Comparison of ENCODE assay signal across 11 cellular contexts in the genomic region with DNA sequence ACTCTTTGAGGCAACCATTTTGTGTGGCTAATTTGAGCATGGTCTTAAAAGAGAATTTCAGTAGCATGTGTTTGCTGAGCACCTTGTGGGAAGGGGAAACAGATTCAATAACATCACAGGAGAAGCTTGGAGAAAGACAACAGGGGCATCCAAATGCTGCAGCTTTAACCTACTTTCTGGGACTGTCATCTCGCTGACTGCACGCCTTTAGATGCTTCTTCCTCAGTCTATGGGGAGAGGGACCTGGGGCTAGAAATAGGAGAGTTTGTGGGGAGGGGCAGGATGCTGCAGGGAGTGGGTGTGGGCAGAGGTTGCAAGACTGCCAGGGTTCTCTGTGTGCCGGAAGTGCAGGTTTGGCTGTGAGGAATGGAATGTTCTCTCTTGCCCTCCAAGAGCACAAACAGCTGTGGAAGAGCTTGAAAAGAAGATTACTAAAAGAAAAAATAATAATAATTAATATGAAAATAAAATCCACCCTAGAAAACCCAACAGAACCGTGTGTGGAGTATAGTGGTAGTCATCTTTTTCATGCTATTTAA.
DNase-seq lines count a peak whose midpoint lies in the region; ATAC-seq and TF ChIP-seq lines count a peak whose summit lies in the region.
"Had no signal": no experiment of that assay in that cellular context is flagged by ENCODE, and none has a peak within 500 bp of the region (broad histone marks: within the 10 kb centered on the region; RNA-seq: fewer than 3 reads in every experiment).

No MANE protein-coding gene starts in this region.

- no peak overlapping the region for H2BK120ac ChIP-seq in mesenchymal stem cell (ENCODE audit: low read depth, low read length)

- no peaks in the 10 kb centered on the region for H3K9me3 ChIP-seq in PC-3 (ENCODE audit: low read length)
- H3K9me3 ChIP-seq in esophagus (ENCODE audit: control insufficient read depth in 2 of 2, insufficient read depth in 1 of 2, low read depth in 1 of 2, low read length in 1 of 2): no peaks in the 10 kb centered on the region
- H3K9me3 ChIP-seq in mesenchymal stem cell (ENCODE audit: control insufficient read depth, low read length): no peaks in the 10 kb centered on the region
- H3K9me3 ChIP-seq in thyroid gland: no peaks in the 10 kb centered on the region
- H3K9me3 ChIP-seq: adrenal gland had no signal

- H2BK5ac ChIP-seq in mesenchymal stem cell (ENCODE audit: low read depth, low read length, poor library complexity, severe bottlenecking): no peak overlapping the region

- H3K79me2 ChIP-seq in PC-3 (ENCODE audit: low read length): peaks cover 85% of the 10 kb centered on the region

- no peak overlapping the region for H2AK5ac ChIP-seq in mesenchymal stem cell (ENCODE audit: low read length, severe bottlenecking)

- TF ChIP-seq CTCF in PC-3 (conservative IDR thresholded peaks at IDR 0.05; ENCODE audit: low read depth, low read length) (no peak), thyroid gland (IDR thresholded peaks at IDR 0.05) (no peak), CD14-positive monocyte (IDR thresholded peaks at IDR 0.05) (no peak)

- POLR2A ChIA-PET in PC-3 (lab: Charles Lee; ENCODE audit: unreplicated experiment): no interaction called here

- H3K4ac ChIP-seq in mesenchymal stem cell (ENCODE audit: low read depth in 1 of 2, low read length in 2 of 2): no peak overlapping the region

- WGBS in esophagus, 2 donors: 17 to 35% methylated on average over 4 of the region's 4 CpGs
- WGBS in mesenchymal stem cell: 51% methylated on average over 3 of the region's 4 CpGs
- 49 to 57% methylated on average over 4 of the region's 4 CpGs for WGBS in thyroid gland, 2 donors

- peaks cover 57% of the 10 kb centered on the region for H3K4me1 Mint-ChIP-seq in CD14-positive monocyte

- H3K4me1 ChIP-seq in PC-3 (ENCODE audit: insufficient read depth, low read length): peaks cover 6% of the 10 kb centered on the region; the same call in 1 of the 2 replicates
- peaks cover 3 to 8% of the 10 kb centered on the region in 2 donors for H3K4me1 ChIP-seq in esophagus (ENCODE audit: control insufficient read depth in 2 of 2, insufficient read depth in 2 of 2, low read length in 1 of 2)
- peaks cover 17% of the 10 kb centered on the region for H3K4me1 ChIP-seq in mesenchymal stem cell (ENCODE audit: control insufficient read depth, insufficient read depth, low read depth, low read length)
- H3K4me1 ChIP-seq in thyroid gland: peaks cover 49 to 75% of the 10 kb centered on the region in 2 donors

- H3K36me3 Mint-ChIP-seq in CD14-positive monocyte: peaks cover 13 to 33% of the 10 kb centered on the region in 2 donors

- H4K91ac ChIP-seq in mesenchymal stem cell (ENCODE audit: low read length): no peak overlapping the region

- H3K4me2 ChIP-seq in PC-3 (ENCODE audit: low read length): no peak overlapping the region
- no peak overlapping the region for H3K4me2 ChIP-seq in mesenchymal stem cell (ENCODE audit: low read length, poor library complexity, severe bottlenecking)

- no peak overlapping the region for H3K23ac ChIP-seq in mesenchymal stem cell (ENCODE audit: low read length in 2 of 2)

- no peak overlapping the region for H3K18ac ChIP-seq in mesenchymal stem cell (ENCODE audit: low read depth in 1 of 2, low read length in 2 of 2)

- no peak overlapping the region for H2BK15ac ChIP-seq in mesenchymal stem cell (ENCODE audit: low read depth, poor library complexity, severe bottlenecking)

- H3K36me3 ChIP-seq in PC-3 (ENCODE audit: low read depth, low read length): peaks cover 2% of the 10 kb centered on the region; the same call in 1 of the 2 replicates
- H3K36me3 ChIP-seq in esophagus (ENCODE audit: control insufficient read depth in 2 of 2, insufficient read depth in 2 of 2, low read length in 1 of 2): no peaks in the 10 kb centered on the region
- no peaks in the 10 kb centered on the region for H3K36me3 ChIP-seq in mesenchymal stem cell (ENCODE audit: control insufficient read depth in 1 of 2, insufficient read depth in 2 of 2, low read depth in 1 of 2, low read length in 2 of 2)
- no peaks in the 10 kb centered on the region for H3K36me3 ChIP-seq in thyroid gland
- H3K36me3 ChIP-seq: adrenal gland had no signal

- intact Hi-C loops in PC-3 (cut with micrococcal nuclease): no loop called here
- intact Hi-C loops in thyroid gland (cut with DNase I): no loop called here
- intact Hi-C loops in CD14-positive monocyte (cut with micrococcal nuclease): loop anchor here in 1 of 2 donors (10.0 kb wide), 1 partner anchor 131 kb away; no protein-coding TSS in a partner anchor

- ATAC-seq in PC-3 (no peak; the same call in 1 of the 2 replicates), GM21423 (IDR thresholded peaks at IDR 0.05; ENCODE audit: unreplicated experiment) (no peak), GM21619 (IDR thresholded peaks at IDR 0.05; ENCODE audit: unreplicated experiment) (no peak)

- no peaks in the 10 kb centered on the region for H4K20me1 ChIP-seq in PC-3 (ENCODE audit: low read length)

- TF ChIP-seq POLR2A in thyroid gland (IDR thresholded peaks at IDR 0.05): no peak

- H3K27ac ChIP-seq in PC-3 (ENCODE audit: low read length) (no peak overlapping the region), esophagus (ENCODE audit: low read depth in 2 of 2, low read length in 1 of 2) (peak overlapping the region; percentile 44 to 66), mesenchymal stem cell (ENCODE audit: low read length, poor library complexity, severe bottlenecking) (no peak overlapping the region), thyroid gland (peak overlapping the region; percentile 50 to 71 (median 57))

- H3K79me1 ChIP-seq in mesenchymal stem cell (replicated peaks; ENCODE audit: low read length, poor library complexity, severe bottlenecking): peaks cover 17% of the 10 kb centered on the region

- H3K4me3 Mint-ChIP-seq in CD14-positive monocyte: peak overlapping the region in 1 of 2 donors; percentile 13

- no peaks in the 10 kb centered on the region for H3K9me3 Mint-ChIP-seq in CD14-positive monocyte

- H2AFZ ChIP-seq in PC-3 (ENCODE audit: low read length): no peak overlapping the region
- H2AFZ ChIP-seq in mesenchymal stem cell (ENCODE audit: low read depth, low read length): no peak overlapping the region

- H3K9me2 ChIP-seq in PC-3 (replicated peaks; ENCODE audit: low read length): no peaks in the 10 kb centered on the region

- H2BK12ac ChIP-seq in mesenchymal stem cell (ENCODE audit: low read length in 2 of 2): no peak overlapping the region

- CTCF ChIA-PET in PC-3 (lab: Charles Lee): no interaction called here

- H3K4me3 ChIP-seq in PC-3 (ENCODE audit: low read length): no peak overlapping the region
- no peak overlapping the region for H3K4me3 ChIP-seq in esophagus (ENCODE audit: low read depth in 1 of 2, low read length in 2 of 2)
- peak overlapping the region in 1 of 2 experiments; percentile 32 for H3K4me3 ChIP-seq in mesenchymal stem cell (ENCODE audit: insufficient read depth in 1 of 2, low read depth in 1 of 2, low read length in 2 of 2)
- no peak overlapping the region for H3K4me3 ChIP-seq in thyroid gland (replicated peaks in 1 of 3)
- H3K4me3 ChIP-seq: adrenal gland had no signal

- H3K27me3 ChIP-seq in PC-3 (ENCODE audit: low read length) (no peaks in the 10 kb centered on the region), esophagus (ENCODE audit: control insufficient read depth in 1 of 2, insufficient read depth in 2 of 2, low read length in 2 of 2) (no peaks in the 10 kb centered on the region), mesenchymal stem cell (ENCODE audit: control insufficient read depth in 1 of 2, insufficient read depth in 1 of 2, low read length in 2 of 2) (no peaks in the 10 kb centered on the region), thyroid gland (no peaks in the 10 kb centered on the region)
- H3K27me3 ChIP-seq: adrenal gland had no signal

- peak overlapping the region in 3 of 7 donors; percentile 21 to 36 (median 29) for H3K27ac Mint-ChIP-seq in CD14-positive monocyte

- H4K8ac ChIP-seq in mesenchymal stem cell (ENCODE audit: low read length): no peak overlapping the region

- H3K14ac ChIP-seq in mesenchymal stem cell (ENCODE audit: low read length in 2 of 2): no peak overlapping the region

- H3K27me3 Mint-ChIP-seq in CD14-positive monocyte (ENCODE audit: low read depth in 3 of 3): no peaks in the 10 kb centered on the region

- no peak overlapping the region for H3K9ac ChIP-seq in PC-3 (ENCODE audit: low read length)
- peak overlapping the region; percentile 51 for H3K9ac ChIP-seq in mesenchymal stem cell (ENCODE audit: low read length)

- DNase-seq in PC-3 (peak; percentile 14), mesenchymal stem cell (no peak), thyroid gland (peak; percentile 63 to 69), CD14-positive monocyte (ENCODE audit: low spot score) (no peak), islet precursor cell (no peak)
- DNase-seq: activated CD4-positive, CD25-positive, alpha-beta regulatory T cell; DMS53 had no signal

- no TSS peak for BruUV-seq in PC-3 (replicated peaks; lab: Mats Ljungman, UMichigan)

- H3F3A ChIP-seq in PC-3 (ENCODE audit: low read length, unreplicated experiment): no peaks in the 10 kb centered on the region

Comparison
In these comparisons a context has a peak if more than half of its experiments do, and no peak if none do; other contexts are left out.
1. DNase-seq: peak in PC-3 (single experiment) and thyroid gland (2 of 2); none in mesenchymal stem cell (single experiment), CD14-positive monocyte (single experiment) and islet precursor cell (single experiment).
2. H3K27ac ChIP-seq: peak in esophagus (2 of 2) and thyroid gland (3 of 3); none in PC-3 (single experiment) and mesenchymal stem cell (single experiment).